In the genomic region with DNA sequence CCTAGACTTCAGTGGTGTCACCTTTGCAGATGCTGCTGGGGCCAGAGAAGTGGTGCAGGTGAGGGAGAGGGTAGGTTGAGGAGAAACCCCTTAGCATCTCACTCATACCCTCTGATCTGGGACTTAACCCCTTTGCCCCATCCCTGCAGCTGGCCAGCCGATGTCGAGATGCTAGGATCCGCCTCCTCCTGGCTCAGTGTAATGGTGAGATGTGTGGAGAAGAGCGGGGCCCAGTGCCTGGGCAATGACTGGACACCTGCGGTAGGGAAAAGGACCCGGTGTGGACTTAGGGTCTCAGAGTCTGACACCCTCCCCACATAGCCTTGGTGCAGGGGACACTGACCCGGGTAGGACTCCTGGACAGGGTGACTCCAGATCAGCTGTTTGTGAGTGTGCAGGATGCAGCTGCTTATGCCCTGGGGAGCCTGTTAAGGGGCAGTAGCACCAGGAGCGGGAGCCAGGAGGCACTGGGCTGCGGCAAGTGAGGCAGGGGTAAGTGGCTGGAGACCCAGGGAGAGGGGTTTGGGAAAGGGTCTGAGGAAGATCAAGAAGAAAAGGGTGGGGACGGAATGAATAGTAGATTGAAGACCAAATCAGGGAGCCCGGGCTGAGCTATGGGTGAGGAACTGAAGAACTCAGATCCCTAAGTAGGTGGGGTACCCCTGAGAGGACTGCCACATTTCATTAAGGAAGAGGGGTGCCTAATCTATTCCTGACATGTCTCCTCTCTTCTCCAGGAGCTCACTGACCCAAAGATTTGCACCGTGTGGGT, we compare ENCODE assay signal across 25 cellular contexts. TPM values are rescaled to one million over a fixed set of nuclear protein-coding genes. Genes with fewer than 3 reads are reported as not detected.
"Had no signal": no experiment of that assay in that cellular context is flagged by ENCODE, and none has a peak within 500 bp of the region (broad histone marks: within the 10 kb centered on the region; RNA-seq: fewer than 3 reads in every experiment).

No MANE protein-coding gene starts in this region.

- H3K9me3 ChIP-seq: thoracic aorta had no signal

- H3K4me1 ChIP-seq: foreskin keratinocyte, parathyroid adenoma had no signal

- H3K27ac Mint-ChIP-seq: activated CD4-positive, alpha-beta T cell treated with anti-CD3 and anti-CD28 coated beads, Interleukin-2, amount 10 ng/mL, durations not matched to agents 7 days and 5 days; activated CD8-positive, alpha-beta T cell treated with anti-CD3 and anti-CD28 coated beads for 36 hours; activated naive CD4-positive, alpha-beta T cell treated with anti-CD3 and anti-CD28 coated beads for 36 hours; activated T-helper 2 cell treated with anti-CD3 and anti-CD28 coated beads, Interferon-gamma antibody, Interleukin-2, Interleukin-4, amounts not matched to agents 10 μg/mL and 5 μg/mL and 100 μg/mL, durations not matched to agents 14 hours and 24 hours and 36 hours; immature natural killer cell; natural killer cell treated with Interleukin-12 subunit alpha and Interleukin-12 subunit beta and Interleukin-15 and Interleukin-18, amount 100 ng/mL, for 72 hours; T-cell; T-helper 2 cell treated with Interferon-gamma antibody and Interleukin-4, amounts not matched to agents 5 μg/mL and 100 μg/mL, for 36 hours; type B pancreatic cell had no signal

- H3K36me3 Mint-ChIP-seq: natural killer cell treated with Interleukin-12 subunit alpha and Interleukin-12 subunit beta and Interleukin-15 and Interleukin-18, amount 100 ng/mL, for 72 hours; T-cell had no signal

- DNase-seq: activated CD4-positive, alpha-beta T cell treated with anti-CD3 and anti-CD28 coated beads, Interleukin-2, amount 10 ng/mL, durations not matched to agents 7 days and 5 days; activated CD4-positive, CD25-positive, alpha-beta regulatory T cell treated with anti-CD3 and anti-CD28 coated beads, Interleukin-2, amount 50 U/mL, for 72 hours; activated CD8-positive, alpha-beta T cell treated with anti-CD3 and anti-CD28 coated beads for 36 hours; activated naive CD4-positive, alpha-beta T cell treated with anti-CD3 and anti-CD28 coated beads for 36 hours; activated T-cell treated with anti-CD3 and anti-CD28 coated beads, Interleukin-2, amount 50 U/mL, for 4 hours; amygdala; cerebellar nuclear complex; cortex of kidney; foreskin keratinocyte; immature natural killer cell; left ventricle myocardium superior; mammary epithelial cell; stimulated activated CD4-positive, alpha-beta T cell treated with anti-CD3 and anti-CD28 coated beads, Interleukin-4, amount 100 ng/mL, for 1 hour; stimulated activated naive CD4-positive, alpha-beta T cell treated with Interleukin-2 at 50 U/mL for 16 hours; T-cell had no signal

- H3K4me3 Mint-ChIP-seq: activated CD4-positive, alpha-beta T cell treated with anti-CD3 and anti-CD28 coated beads, Interleukin-2, amount 10 ng/mL, durations not matched to agents 7 days and 5 days; activated CD8-positive, alpha-beta T cell treated with anti-CD3 and anti-CD28 coated beads for 36 hours; activated naive CD4-positive, alpha-beta T cell treated with anti-CD3 and anti-CD28 coated beads for 36 hours; activated T-cell treated with anti-CD3 and anti-CD28 coated beads, Interleukin-2, amount 50 U/mL, for 4 hours; natural killer cell treated with Interleukin-12 subunit alpha and Interleukin-12 subunit beta and Interleukin-15 and Interleukin-18, amount 100 ng/mL, for 72 hours; T-cell; T-helper 2 cell treated with Interferon-gamma antibody and Interleukin-4, amounts not matched to agents 5 μg/mL and 100 μg/mL, for 36 hours; type B pancreatic cell had no signal

- H3K4me3 ChIP-seq: hepatocyte, smooth muscle cell, thoracic aorta had no signal

- H3K27ac ChIP-seq: foreskin keratinocyte, hepatocyte, parathyroid adenoma, thoracic aorta, VCaP had no signal

- H3K9me3 Mint-ChIP-seq: activated CD4-positive, alpha-beta T cell treated with anti-CD3 and anti-CD28 coated beads, Interleukin-2, amount 10 ng/mL, durations not matched to agents 7 days and 5 days; activated CD8-positive, alpha-beta T cell treated with anti-CD3 and anti-CD28 coated beads for 36 hours; activated naive CD4-positive, alpha-beta T cell treated with anti-CD3 and anti-CD28 coated beads for 36 hours; activated T-cell treated with anti-CD3 and anti-CD28 coated beads, Interleukin-2, amount 50 U/mL, for 4 hours; activated T-helper 2 cell treated with anti-CD3 and anti-CD28 coated beads, Interferon-gamma antibody, Interleukin-2, Interleukin-4, amounts not matched to agents 10 μg/mL and 5 μg/mL and 100 μg/mL, durations not matched to agents 14 hours and 24 hours and 36 hours; immature natural killer cell; natural killer cell treated with Interleukin-12 subunit alpha and Interleukin-12 subunit beta and Interleukin-15 and Interleukin-18, amount 100 ng/mL, for 72 hours; T-cell; T-helper 2 cell treated with Interferon-gamma antibody and Interleukin-4, amounts not matched to agents 5 μg/mL and 100 μg/mL, for 36 hours; type B pancreatic cell had no signal

RNA-seq across cellular contexts. Expression of a gene that starts 7.6 kb away (rescaled TPM):
- total RNA-seq: bronchial epithelial cell had no signal
- polyA plus RNA-seq: immature natural killer cell had no signal
